Comparison of ENCODE assay signal across 18 cellular contexts in the genomic region with DNA sequence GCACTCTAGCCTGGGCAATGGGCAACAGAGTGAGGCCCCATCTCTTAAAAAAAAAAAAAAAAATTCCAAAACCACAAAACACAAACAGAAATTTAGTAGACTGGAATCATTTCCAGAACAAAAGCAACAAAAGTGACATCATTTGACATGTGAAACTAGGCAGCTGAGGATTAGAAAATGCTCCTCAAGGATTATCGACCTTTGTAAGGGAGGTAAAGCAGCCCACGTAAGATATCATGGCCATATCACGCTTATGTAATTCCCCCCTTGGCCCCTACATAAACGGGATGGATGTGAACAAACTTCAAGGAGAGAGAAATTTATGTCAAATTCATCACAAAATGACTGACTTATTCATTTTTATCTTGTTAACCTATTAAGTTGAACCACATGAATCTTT.
"Had no signal": no experiment of that assay in that cellular context is flagged by ENCODE, and none has a peak within 500 bp of the region (broad histone marks: within the 10 kb centered on the region; RNA-seq: fewer than 3 reads in every experiment).

No MANE protein-coding gene starts in this region.

- H3K4me1 ChIP-seq: stomach had no signal

- H3K27ac Mint-ChIP-seq: naive thymus-derived CD8-positive, alpha-beta T cell; type B pancreatic cell had no signal

- H3K27ac ChIP-seq: coronary artery, gastroesophageal sphincter, hepatocyte, neutrophil, sigmoid colon, stomach had no signal

- DNase-seq: effector CD4-positive, alpha-beta T cell; glutamatergic neuron; kidney; left cardiac atrium; left ventricle myocardium superior; naive thymus-derived CD8-positive, alpha-beta T cell; sigmoid colon; small intestine; stimulated activated CD4-positive, alpha-beta T cell treated with anti-CD3 and anti-CD28 coated beads, Interleukin-12 subunit alpha, Interleukin-12 subunit beta, amount 100 ng/mL, for 4 hours; stimulated activated naive CD4-positive, alpha-beta T cell; stomach had no signal

- H3K36me3 ChIP-seq: right atrium auricular region had no signal

- H3K4me3 Mint-ChIP-seq: naive thymus-derived CD8-positive, alpha-beta T cell; type B pancreatic cell had no signal

- H3K27me3 Mint-ChIP-seq: naive thymus-derived CD8-positive, alpha-beta T cell; type B pancreatic cell had no signal

- H2AFZ ChIP-seq: hepatocyte had no signal

- H3K9me3 Mint-ChIP-seq: type B pancreatic cell had no signal

- H3K27me3 ChIP-seq: gastroesophageal sphincter, hepatocyte, neutrophil, right atrium auricular region, sigmoid colon, stomach had no signal

- ATAC-seq: esophagus mucosa; gastroesophageal sphincter; left cardiac atrium; left ventricle myocardium superior; naive thymus-derived CD8-positive, alpha-beta T cell had no signal

- H3K9me3 ChIP-seq: gastroesophageal sphincter, neutrophil, right atrium auricular region, sigmoid colon, stomach had no signal

- H3K4me2 ChIP-seq: hepatocyte had no signal

- H3K4me3 ChIP-seq: coronary artery, gastroesophageal sphincter, hepatocyte, right atrium auricular region, sigmoid colon, stomach had no signal
